22 cellular contexts compared by ENCODE assay signal in genomic region chr6:82015526-82015925, GRCh38.
DNase-seq lines count a peak whose midpoint lies in the region; ATAC-seq, FAIRE-seq and TF ChIP-seq lines count a peak whose summit lies in the region.
"Had no signal": no experiment of that assay in that cellular context is flagged by ENCODE, and none has a peak within 500 bp of the region (broad histone marks: within the 10 kb centered on the region; RNA-seq: fewer than 3 reads in every experiment).

No MANE protein-coding gene starts in this region.

- no peaks in the 10 kb centered on the region for H3K36me3 ChIP-seq in ascending aorta
- H3K36me3 ChIP-seq in keratinocyte (ENCODE audit: control insufficient read depth in 2 of 2, extremely low read depth in 1 of 2, insufficient read depth in 2 of 2, low read length in 2 of 2): no peaks in the 10 kb centered on the region
- no peaks in the 10 kb centered on the region for H3K36me3 ChIP-seq in thoracic aorta
- H3K36me3 ChIP-seq: neural progenitor cell, Peyer's patch, WERI-Rb-1 had no signal

- H3K4me1 ChIP-seq in ascending aorta (peaks cover 19 to 53% of the 10 kb centered on the region in 2 donors), keratinocyte (ENCODE audit: control insufficient read depth, extremely low read depth, insufficient read depth, low read length) (peaks cover 37% of the 10 kb centered on the region), thoracic aorta (ENCODE audit: control insufficient read depth in 1 of 2, low read depth in 2 of 2) (peaks cover 45 to 75% of the 10 kb centered on the region in 2 donors)
- H3K4me1 ChIP-seq: Caco-2 had no signal

- H3K4me3 ChIP-seq in ascending aorta (no peak overlapping the region), keratinocyte (ENCODE audit: control insufficient read depth in 2 of 3, extremely low read depth in 1 of 3, insufficient read depth in 2 of 3, low read depth in 1 of 3, low read length in 3 of 3) (no peak overlapping the region), thoracic aorta (no peak overlapping the region)
- H3K4me3 ChIP-seq: dorsolateral prefrontal cortex, neural progenitor cell, Peyer's patch, psoas muscle, SK-N-MC had no signal

- H3K9me1 ChIP-seq in keratinocyte (ENCODE audit: control insufficient read depth, extremely low read depth, insufficient read depth, low read length): no peaks in the 10 kb centered on the region

- H2AFZ ChIP-seq in keratinocyte (ENCODE audit: control insufficient read depth, low read length): no peak overlapping the region
- H2AFZ ChIP-seq: neural progenitor cell had no signal

- no peaks in the 10 kb centered on the region for H4K20me1 ChIP-seq in keratinocyte (ENCODE audit: control insufficient read depth, extremely low read depth, insufficient read depth, low read length)

- peak; percentile 32 for FAIRE-seq in keratinocyte (lab: Jason Lieb, UNC)
- FAIRE-seq: urothelium cell line had no signal

- intact Hi-C loops in ascending aorta (cut with DNase I): loop anchor here (5.0 to 10.0 kb wide), 5 partner anchors 129 to 751 kb away; no protein-coding TSS in a partner anchor

- no peaks in the 10 kb centered on the region for H3K27me3 ChIP-seq in ascending aorta
- H3K27me3 ChIP-seq in keratinocyte (ENCODE audit: control insufficient read depth, extremely low read depth, insufficient read depth, low read length): no peaks in the 10 kb centered on the region
- no peaks in the 10 kb centered on the region for H3K27me3 ChIP-seq in thoracic aorta (replicated peaks; ENCODE audit: insufficient read depth)
- H3K27me3 ChIP-seq: neural progenitor cell, Peyer's patch had no signal

- ATAC-seq in thoracic aorta (ENCODE audit: insufficient number of reproducible peaks, low FRiP score, low read depth) (no peak), GM21528 (IDR thresholded peaks at IDR 0.05; ENCODE audit: low FRiP score, unreplicated experiment) (no peak)
- ATAC-seq: left colon, psoas muscle had no signal

- DNase-seq in NCI-H1417 (lab: John Stamatoyannopoulos, UW) (peak in 2 of 3 experiments; percentile 14 to 30), NCI-H1417 treated with DMSO at 0.1 percent for 48 hours (lab: John Stamatoyannopoulos, UW) (no peak), ascending aorta (ENCODE audit: low spot score in 2 of 2) (no peak), keratinocyte (ENCODE audit: low read depth, low spot score) (no peak), thoracic aorta (ENCODE audit: low spot score) (no peak), NCI-H2171 treated with DMSO at 0.1 percent for 48 hours (lab: John Stamatoyannopoulos, UW) (no peak), NCI-H69 (lab: John Stamatoyannopoulos, UW) (no peak)
- DNase-seq: 8988T; activated CD4-positive, alpha-beta T cell treated with anti-CD3 and anti-CD28 coated beads, Interleukin-2, amount 50 U/mL, for 4 hours; activated effector memory CD4-positive, alpha-beta T cell treated with anti-CD3 and anti-CD28 coated beads, Interleukin-2, amount 50 U/mL, for 16 hours; Caco-2; dorsolateral prefrontal cortex; left colon; NCI-H187 treated with DMSO at 0.1 percent for 48 hours; NCI-H446; Peyer's patch; psoas muscle; WERI-Rb-1 had no signal

- H3K27ac ChIP-seq in ascending aorta: peak overlapping the region; percentile 83 to 87
- peak overlapping the region; percentile 25 for H3K27ac ChIP-seq in keratinocyte (ENCODE audit: control insufficient read depth, insufficient read depth, low read length)
- peak overlapping the region; percentile 55 to 85 for H3K27ac ChIP-seq in thoracic aorta
- H3K27ac ChIP-seq: neural progenitor cell, SK-N-MC, WERI-Rb-1 had no signal

- H3K79me2 ChIP-seq in keratinocyte (ENCODE audit: control insufficient read depth, insufficient read depth, low read length): no peaks in the 10 kb centered on the region

- no peaks in the 10 kb centered on the region for H3K9me3 ChIP-seq in ascending aorta
- no peaks in the 10 kb centered on the region for H3K9me3 ChIP-seq in keratinocyte (ENCODE audit: control insufficient read depth, low read depth, low read length)
- no peaks in the 10 kb centered on the region for H3K9me3 ChIP-seq in thoracic aorta
- H3K9me3 ChIP-seq: Caco-2, Peyer's patch, psoas muscle had no signal

- TF ChIP-seq CTCF in ascending aorta (IDR thresholded peaks at IDR 0.05) (no peak), keratinocyte (optimal IDR thresholded peaks at IDR 0.05 in 1 of 3, IDR thresholded peaks at IDR 0.05 in 1 of 3, conservative IDR thresholded peaks at IDR 0.05 in 1 of 3; ENCODE audit: extremely low read depth in 1 of 3, insufficient read depth in 2 of 3, low read length in 3 of 3) (no peak), thoracic aorta (IDR thresholded peaks at IDR 0.05) (no peak)

- dilution Hi-C loops in keratinocyte (cut with MboI; ENCODE audit: extremely low pct_ligation_motif_present, low sequenced_read_pairs): no loop called here

- no peak overlapping the region for H3K9ac ChIP-seq in keratinocyte (ENCODE audit: control insufficient read depth, extremely low read depth, insufficient read depth, low read length)
- H3K9ac ChIP-seq: neural progenitor cell had no signal

- H3K4me2 ChIP-seq in keratinocyte (ENCODE audit: control insufficient read depth, extremely low read depth, insufficient read depth, low read depth, low read length): no peak overlapping the region
- H3K4me2 ChIP-seq: neural progenitor cell had no signal

Comparison
In these comparisons a context has a peak if more than half of its experiments do, and no peak if none do; other contexts are left out.
1. DNase-seq: peak in NCI-H1417 (2 of 3); none in NCI-H1417 treated with DMSO at 0.1 percent for 48 hours (single experiment), ascending aorta (0 of 2), keratinocyte (single experiment), thoracic aorta (single experiment), NCI-H2171 treated with DMSO at 0.1 percent for 48 hours (single experiment) and NCI-H69 (single experiment).
2. H3K27ac ChIP-seq: peak in every context shown above with its lines; median percentile 85 in ascending aorta; 70 in thoracic aorta; 25 in keratinocyte.